Comparison of ENCODE assay signal across 31 cellular contexts in the genomic region with DNA sequence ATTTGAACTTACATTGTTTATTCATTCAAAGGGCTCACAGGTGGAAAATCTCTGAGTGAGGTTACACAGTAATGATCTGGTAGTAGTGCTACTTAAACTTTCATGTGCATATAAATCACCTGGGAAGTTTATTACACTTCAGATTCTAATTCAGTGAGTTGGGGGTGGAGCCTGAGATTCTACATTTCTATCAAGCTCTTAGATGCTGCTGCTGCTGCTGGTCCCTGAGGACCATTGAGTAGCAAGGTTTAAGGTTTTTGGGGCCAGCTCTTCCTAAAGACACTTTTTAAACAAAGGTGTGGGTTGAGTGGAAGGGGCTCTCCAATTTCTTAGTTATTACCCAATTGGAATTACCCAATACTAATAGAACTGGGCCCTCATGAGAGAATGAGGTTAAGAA. TPM values are rescaled to one million over a fixed set of nuclear protein-coding genes. Genes with fewer than 3 reads are reported as not detected.
DNase-seq lines count a peak whose midpoint lies in the region; ATAC-seq, FAIRE-seq and TF ChIP-seq lines count a peak whose summit lies in the region.
"Had no signal": no experiment of that assay in that cellular context is flagged by ENCODE, and none has a peak within 500 bp of the region (broad histone marks: within the 10 kb centered on the region; RNA-seq: fewer than 3 reads in every experiment).

No MANE protein-coding gene starts in this region.

- SMC1A ChIA-PET in GM12878 (lab: Charles Lee; ENCODE audit: uncharacterized antibody, unreplicated experiment) = interaction anchor here (0.6 to 12.5 kb wide), 13 partner anchors 11 to 313 kb away, joined by 3 to 144 read pairs (median 3); no protein-coding TSS in a partner anchor

- no peak overlapping the region for H3K4me2 ChIP-seq in GM12878 (ENCODE audit: control insufficient read depth, insufficient read depth)

- TF ChIP-seq EP300 in GM12878 (IDR thresholded peaks at IDR 0.05; ENCODE audit: borderline replicate concordance in 1 of 2, control insufficient read depth in 1 of 2, low read depth in 2 of 2, low read length in 2 of 2) = no peak

- H3K4me3 ChIP-seq in right cardiac atrium (ENCODE audit: low read length) (no peak overlapping the region), GM12865 (ENCODE audit: low read depth, low read length) (no peak overlapping the region), GM12878 (no peak overlapping the region), uterus (no peak overlapping the region)
- H3K4me3 ChIP-seq: BLaER1 treated with 17β-estradiol and CSF1 and Interleukin-3, amounts not matched to agents 10 nM and 100 nM; body of pancreas; esophagus muscularis mucosa; K562; lower lobe of right lung; psoas muscle; sigmoid colon; tibial artery had no signal

- H3K4me1 ChIP-seq in right cardiac atrium (ENCODE audit: control insufficient read depth, insufficient read depth, low read length) = no peaks in the 10 kb centered on the region
- H3K4me1 ChIP-seq in GM12878 (ENCODE audit: control insufficient read depth, insufficient read depth, low read length) = peaks cover 23% of the 10 kb centered on the region
- H3K4me1 ChIP-seq in uterus = peaks cover 0 to 10% of the 10 kb centered on the region in 2 donors
- H3K4me1 ChIP-seq: body of pancreas, psoas muscle had no signal

- POLR2A ChIA-PET in GM12878 (lab: Charles Lee) = interaction anchor here (3.2 kb wide), 1 partner anchor 11 kb away, joined by 23 read pairs; no protein-coding TSS in a partner anchor
- POLR2A ChIA-PET in activated CD4-positive, alpha-beta memory T cell treated with anti-CD3 and anti-CD28 coated beads for 36 hours (lab: Charles Lee) = interaction anchor here (1.1 to 6.5 kb wide), 3 partner anchors 11 to 26 kb away, joined by 4 to 92 read pairs (median 88); a partner anchor contains a TSS

- FAIRE-seq in GM12878 (lab: Jason Lieb, UNC) = no peak
- FAIRE-seq: HTR-8/SVneo, K562 had no signal

- no TSS peak for BruUV-seq in GM12878 (replicated peaks; lab: Mats Ljungman, UMichigan)

- no peak overlapping the region for H3K4me3 Mint-ChIP-seq in activated CD4-positive, alpha-beta memory T cell treated with anti-CD3 and anti-CD28 coated beads for 36 hours
- H3K4me3 Mint-ChIP-seq: WTC11 had no signal

- TF ChIP-seq POLR2A in GM12878 (IDR thresholded peaks at IDR 0.05; ENCODE audit: low read depth, low read length) = no peak
- no peak for TF ChIP-seq POLR2A in uterus (IDR thresholded peaks at IDR 0.05)

- DNase-seq in Right ventricle myocardium superior (no peak), right cardiac atrium (no peak), GM12865 (ENCODE audit: low read depth) (peak; percentile 28), GM12878 (ENCODE audit: low read depth, low spot score) (no peak), uterus (no peak), MV-4-11 (lab: John Stamatoyannopoulos, UW) (no peak)
- DNase-seq in activated CD4-positive, alpha-beta memory T cell treated with anti-CD3 and anti-CD28 coated beads for 36 hours = no peak
- DNase-seq: activated CD4-positive, alpha-beta T cell treated with anti-CD3 and anti-CD28 coated beads, Interleukin-2, amount 50 U/mL, for 1 hour; activated CD8-positive, alpha-beta memory T cell treated with anti-CD3 and anti-CD28 coated beads, Interleukin-2, amount 50 U/mL, for 4 hours; activated effector memory CD4-positive, alpha-beta T cell treated with Interleukin-2 at 50 U/mL for 16 hours; body of pancreas; GOT3; lower lobe of right lung; naive thymus-derived CD8-positive, alpha-beta T cell; NCI-H1092 treated with DMSO at 0.1 percent for 48 hours; NCI-H187; NCI-H2171 treated with DMSO at 0.1 percent for 48 hours; NCI-H510A; OCI-M1; psoas muscle; sigmoid colon; stimulated activated CD4-positive, alpha-beta T cell treated with anti-CD3 and anti-CD28 coated beads, Interleukin-4, amount 100 ng/mL, for 1 hour; tibial artery had no signal

- H3K79me2 ChIP-seq in GM12878 (ENCODE audit: control insufficient read depth, insufficient read depth, low read length) = no peaks in the 10 kb centered on the region

- no peak overlapping the region for H2AFZ ChIP-seq in GM12878 (ENCODE audit: control insufficient read depth, low read depth, low read length)

- H4K20me1 ChIP-seq in GM12878 (ENCODE audit: control insufficient read depth, insufficient read depth) = no peaks in the 10 kb centered on the region
- H4K20me1 ChIP-seq: BLaER1 treated with 17β-estradiol and CSF1 and Interleukin-3, amounts not matched to agents 10 nM and 100 nM had no signal

- H3K27me3 ChIP-seq in right cardiac atrium (ENCODE audit: control insufficient read depth, insufficient read depth) (no peaks in the 10 kb centered on the region), GM12878 (replicated peaks in 1 of 2; ENCODE audit: control insufficient read depth in 2 of 2, insufficient read depth in 2 of 2, low read length in 1 of 2) (no peaks in the 10 kb centered on the region), uterus (no peaks in the 10 kb centered on the region)
- H3K27me3 ChIP-seq: BLaER1 treated with 17β-estradiol and CSF1 and Interleukin-3, amounts not matched to agents 10 nM and 100 nM; body of pancreas had no signal

- no peak for TF ChIP-seq RAD21 in GM12878 (IDR thresholded peaks at IDR 0.05; ENCODE audit: insufficient read depth, low read depth, low read length)

- no peak overlapping the region for H3K27ac Mint-ChIP-seq in activated CD4-positive, alpha-beta memory T cell treated with anti-CD3 and anti-CD28 coated beads for 36 hours
- H3K27ac Mint-ChIP-seq: WTC11 had no signal

- CTCF ChIA-PET in GM12878 (lab: Yijun Ruan, JAX) = interaction anchor here (0.9 to 9.8 kb wide), 9 partner anchors 11 to 437 kb away, joined by 3 to 60 read pairs (median 5); no protein-coding TSS in a partner anchor
- CTCF ChIA-PET in activated CD4-positive, alpha-beta memory T cell treated with anti-CD3 and anti-CD28 coated beads for 36 hours (lab: Charles Lee) = interaction anchor here (0.7 to 9.7 kb wide), 8 partner anchors 7 to 138 kb away, joined by 3 to 98 read pairs (median 4); no protein-coding TSS in a partner anchor

- H3K9me3 Mint-ChIP-seq in activated CD4-positive, alpha-beta memory T cell treated with anti-CD3 and anti-CD28 coated beads for 36 hours = peaks cover 3% of the 10 kb centered on the region
- H3K9me3 Mint-ChIP-seq: WTC11 had no signal

- peaks cover 4% of the 10 kb centered on the region for H3K36me3 Mint-ChIP-seq in activated CD4-positive, alpha-beta memory T cell treated with anti-CD3 and anti-CD28 coated beads for 36 hours
- H3K36me3 Mint-ChIP-seq: WTC11 had no signal

- intact Hi-C loops in Right ventricle myocardium superior (cut with DNase I) (no loop called here), right cardiac atrium (cut with DNase I) (no loop called here), GM12878 (cut with micrococcal nuclease; ENCODE audit: unreplicated experiment) (no loop called here), uterus (cut with DNase I; ENCODE audit: low total_unique reads) (no loop called here)
- intact Hi-C loops in activated CD4-positive, alpha-beta memory T cell treated with anti-CD3 and anti-CD28 coated beads for 36 hours (cut with micrococcal nuclease) = loop anchor here (5.0 kb wide), 1 partner anchor 408 kb away; no protein-coding TSS in a partner anchor

- H3K9me3 ChIP-seq in right cardiac atrium (ENCODE audit: control insufficient read depth, low read length) (no peaks in the 10 kb centered on the region), GM12878 (replicated peaks; ENCODE audit: control insufficient read depth, insufficient read depth, low read length) (no peaks in the 10 kb centered on the region), uterus (no peaks in the 10 kb centered on the region)
- H3K9me3 ChIP-seq: body of pancreas, esophagus muscularis mucosa, lower lobe of right lung, psoas muscle, sigmoid colon, tibial artery had no signal

- ATAC-seq in Right ventricle myocardium superior (ENCODE audit: poor library complexity) = peak; percentile 34
- no peak for ATAC-seq in right cardiac atrium
- peak; percentile 52 for ATAC-seq in GM12878
- ATAC-seq: body of pancreas; K562; naive thymus-derived CD8-positive, alpha-beta T cell; psoas muscle; WTC11 had no signal

- H3K27me3 Mint-ChIP-seq in activated CD4-positive, alpha-beta memory T cell treated with anti-CD3 and anti-CD28 coated beads for 36 hours = no peaks in the 10 kb centered on the region
- H3K27me3 Mint-ChIP-seq: naive thymus-derived CD8-positive, alpha-beta T cell had no signal

- no peak overlapping the region for H3K27ac ChIP-seq in right cardiac atrium (ENCODE audit: low read length)
- no peak overlapping the region for H3K27ac ChIP-seq in GM12878 (ENCODE audit: control insufficient read depth, insufficient read depth)
- H3K27ac ChIP-seq in uterus = peak overlapping the region; percentile 47 to 52
- H3K27ac ChIP-seq: body of pancreas, psoas muscle, RWPE1, tibial artery had no signal

- TF ChIP-seq CTCF in GM12865 (IDR thresholded peaks at IDR 0.05; ENCODE audit: insufficient read depth, low read depth, low read length, missing control alignments) (no peak), GM12878 (IDR thresholded peaks at IDR 0.05 in 2 of 3, conservative IDR thresholded peaks at IDR 0.05 in 1 of 3; ENCODE audit: control insufficient read depth in 2 of 3, extremely low read depth in 1 of 3, insufficient read depth in 1 of 3, low read depth in 3 of 3, low read length in 3 of 3) (no peak), uterus (IDR thresholded peaks at IDR 0.05) (no peak)

- H3K4me1 Mint-ChIP-seq in activated CD4-positive, alpha-beta memory T cell treated with anti-CD3 and anti-CD28 coated beads for 36 hours (ENCODE audit: low read depth) = peaks cover 41% of the 10 kb centered on the region
- H3K4me1 Mint-ChIP-seq: WTC11 had no signal

- no peak overlapping the region for H3K9ac ChIP-seq in GM12878 (ENCODE audit: control insufficient read depth, insufficient read depth, low read length)

- H3K36me3 ChIP-seq in GM12878 (ENCODE audit: control insufficient read depth in 2 of 2, insufficient read depth in 2 of 2, low read length in 1 of 2) = no peaks in the 10 kb centered on the region
- no peaks in the 10 kb centered on the region for H3K36me3 ChIP-seq in uterus
- H3K36me3 ChIP-seq: BLaER1 treated with 17β-estradiol and CSF1 and Interleukin-3, amounts not matched to agents 10 nM and 100 nM; esophagus muscularis mucosa; lower lobe of right lung; sigmoid colon; tibial artery had no signal

- RAD21 ChIA-PET in GM12878 (lab: Charles Lee; ENCODE audit: unreplicated experiment) = interaction anchor here (0.7 to 7.0 kb wide), 9 partner anchors 9 to 226 kb away, joined by 3 to 82 read pairs (median 4); no protein-coding TSS in a partner anchor

- in situ Hi-C loops in GM12878 (cut with MboI) = no loop called here

RNA-seq across cellular contexts. Expression of a gene that starts 29.6 kb away (rescaled TPM):
- 0.24 TPM for total RNA-seq in Right ventricle myocardium superior
- total RNA-seq in right cardiac atrium = 1 to 10 TPM in 2 of 4 donors, under 1 TPM in 2; 0.34 to 2.0 (median 1.1) TPM
- 0.20 TPM for polyA plus RNA-seq in right cardiac atrium
- total RNA-seq in GM12878 (2013; cell fraction: nucleolus; rRNA removed) = 5.5 and 5.9 TPM in 2 replicates
- 2.3 and 2.5 TPM in 2 replicates for total RNA-seq in GM12878 (2014; rRNA removed)
- total RNA-seq in GM12878 (2014; rRNA removed; fragmentation: Illumina TruSeq; extraction: Trizol) = 1.7 TPM in 2 replicates
- 3.1 and 3.3 TPM in 2 replicates for total RNA-seq in GM12878 (2021)
- 0.89 TPM for polyA plus RNA-seq in GM12878 (2011; ENCODE audit: low read depth)
- polyA plus RNA-seq in GM12878 (2011; rRNA removed) = 0.30 and 0.53 TPM in 2 replicates
- polyA plus RNA-seq in GM12878 (2011; cell fraction: cytosol; rRNA removed) = 0.45 and 0.46 TPM in 2 replicates
- 0.57 and 0.75 TPM in 2 replicates for polyA plus RNA-seq in GM12878 (2011; cell fraction: nucleus; rRNA removed)
- polyA plus RNA-seq in GM12878 (2012) = 1.0 and 1.6 TPM in 2 replicates
- polyA plus RNA-seq in GM12878 (2014; fragmentation: Illumina TruSeq; extraction: Trizol) = 1.4 and 1.7 TPM in 2 replicates
- under 1 TPM; 0.10 to 0.26 TPM for polyA plus RNA-seq in GM12878 (2014; fragmentation: Nextera tagmentation; extraction: Ambion mirVana)
- 1.6 and 1.9 TPM in 2 replicates for polyA plus RNA-seq in GM12878 (2014; rRNA removed)
- 1 to 10 TPM; 1.6 to 1.7 TPM for polyA plus RNA-seq in GM12878 (2016; fragmentation: Nextera tagmentation; extraction: Ambion mirVana)
- polyA minus RNA-seq in GM12878 (2011; rRNA and poly(A)+ RNA removed) = 1.8 and 2.3 TPM in 2 replicates
- polyA minus RNA-seq in GM12878 (2011; cell fraction: cytosol; rRNA and poly(A)+ RNA removed) = 0.83 TPM in 1 of 2 replicates, not detected in the other
- polyA minus RNA-seq in GM12878 (2011; cell fraction: nucleus; rRNA and poly(A)+ RNA removed) = 1.8 and 3.3 TPM in 2 replicates
- total RNA-seq in uterus = 1 to 10 TPM; 1.3 to 5.6 (median 2.0) TPM
- 10 to 100 TPM; 25.2 to 25.6 TPM for total RNA-seq in activated CD4-positive, alpha-beta memory T cell treated with anti-CD3 and anti-CD28 coated beads for 36 hours
- total RNA-seq: dermis microvascular lymphatic vessel endothelial cell, K562, M059J had no signal
- polyA plus RNA-seq: K562, psoas muscle had no signal

RNA-seq across cellular contexts. Expression of a gene that starts 39.0 kb away (rescaled TPM):
- total RNA-seq in Right ventricle myocardium superior (0.70 TPM), right cardiac atrium (1 to 10 TPM in 2 of 4 donors, under 1 TPM in 2; 0.50 to 1.5 (median 1.0) TPM), GM12878 (2014; rRNA removed) (0.11 and 0.17 TPM in 2 replicates), GM12878 (2014; rRNA removed; fragmentation: Illumina TruSeq; extraction: Trizol) (0.13 and 0.14 TPM in 2 replicates), GM12878 (2021) (0.08 and 0.38 TPM in 2 replicates), uterus (under 1 TPM in 2 of 4 donors, not detected in 2; 0.21 to 0.62 TPM)
- polyA plus RNA-seq in right cardiac atrium (0.48 TPM), GM12878 (2011; rRNA removed) (0.01 and 0.07 TPM in 2 replicates), GM12878 (2014; fragmentation: Illumina TruSeq; extraction: Trizol) (0.06 and 0.56 TPM in 2 replicates), GM12878 (2014; fragmentation: Nextera tagmentation; extraction: Ambion mirVana) (under 1 TPM in 1 of 2 experiments, not detected in 1; 0.02 TPM), GM12878 (2014; rRNA removed) (0.03 and 0.14 TPM in 2 replicates), GM12878 (2016; fragmentation: Nextera tagmentation; extraction: Ambion mirVana) (under 1 TPM in 1 of 2 experiments, not detected in 1; 0.07 TPM)
- 0.07 and 0.17 TPM in 2 replicates for total RNA-seq in GM12878 (2013; cell fraction: nucleolus; rRNA removed)
- polyA plus RNA-seq in GM12878 (2011; ENCODE audit: low read depth) = 0.10 TPM
- 0.03 and 0.05 TPM in 2 replicates for polyA plus RNA-seq in GM12878 (2011; cell fraction: cytosol; rRNA removed)
- polyA plus RNA-seq in GM12878 (2011; cell fraction: nucleus; rRNA removed) = 0.07 and 0.15 TPM in 2 replicates
- 0.14 and 0.18 TPM in 2 replicates for polyA plus RNA-seq in GM12878 (2012)
- under 0.01 and 0.07 TPM in 2 replicates for polyA minus RNA-seq in GM12878 (2011; rRNA and poly(A)+ RNA removed)
- not detected in 2 replicates for polyA minus RNA-seq in GM12878 (2011; cell fraction: cytosol; rRNA and poly(A)+ RNA removed)
- not detected in 2 replicates for polyA minus RNA-seq in GM12878 (2011; cell fraction: nucleus; rRNA and poly(A)+ RNA removed)
- total RNA-seq in activated CD4-positive, alpha-beta memory T cell treated with anti-CD3 and anti-CD28 coated beads for 36 hours = under 1 TPM; 0.24 to 0.36 TPM
- total RNA-seq: dermis microvascular lymphatic vessel endothelial cell, K562, M059J had no signal
- polyA plus RNA-seq: K562; naive thymus-derived CD8-positive, alpha-beta T cell had no signal

Comparison
In these comparisons a context has a peak if more than half of its experiments do, and no peak if none do; other contexts are left out.
1. ATAC-seq: peak in Right ventricle myocardium superior (single experiment) and GM12878 (single experiment); none in right cardiac atrium (0 of 2).
2. H3K27ac ChIP-seq: peak in uterus (2 of 2); none in right cardiac atrium (single experiment) and GM12878 (single experiment).